9 cellular contexts compared by ENCODE assay signal in the genomic region with DNA sequence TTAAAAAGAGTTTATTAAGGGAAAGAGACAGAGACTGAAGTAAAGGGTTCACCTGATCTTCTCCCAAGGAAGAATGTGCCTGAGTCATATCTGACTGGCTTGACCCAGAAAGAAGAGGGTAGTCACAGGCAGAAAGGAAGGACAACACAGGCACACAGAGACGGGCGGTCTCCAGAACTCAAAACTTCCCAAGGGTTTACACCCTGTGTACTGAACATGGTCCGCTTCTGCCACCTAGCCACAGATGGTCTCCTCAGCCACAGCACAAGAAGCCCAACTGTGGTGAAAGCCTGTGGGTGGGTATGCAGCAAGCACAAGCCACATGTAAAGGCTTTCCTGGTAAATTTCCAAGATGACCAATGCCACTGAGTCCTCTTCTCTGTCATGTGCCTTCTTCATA. TPM values are rescaled to one million over a fixed set of nuclear protein-coding genes. Genes with fewer than 3 reads are reported as not detected.
DNase-seq lines count a peak whose midpoint lies in the region; ATAC-seq and TF ChIP-seq lines count a peak whose summit lies in the region.
"Had no signal": no experiment of that assay in that cellular context is flagged by ENCODE, and none has a peak within 500 bp of the region (broad histone marks: within the 10 kb centered on the region; RNA-seq: fewer than 3 reads in every experiment).

No MANE protein-coding gene starts in this region.

- CTCF ChIA-PET in activated CD4-positive, alpha-beta T cell treated with anti-CD3 and anti-CD28 coated beads, Interleukin-2, amount 10 ng/mL, durations not matched to agents 7 days and 5 days (lab: Charles Lee), result no interaction called here

- H3K4me1 Mint-ChIP-seq in activated CD4-positive, alpha-beta T cell treated with anti-CD3 and anti-CD28 coated beads, Interleukin-2, amount 10 ng/mL, durations not matched to agents 7 days and 5 days, result peaks cover 4% of the 10 kb centered on the region

- WGBS in heart right ventricle, 2 donors, result 72 to 74% methylated on average over 3 of the region's 3 CpGs

- intact Hi-C loops in Right ventricle myocardium superior (cut with DNase I) (no loop called here), cardiac septum (cut with DNase I) (no loop called here), heart right ventricle (cut with DNase I) (loop anchor here in 8 of 10 donors (5.0 to 10.0 kb wide), 7 partner anchors 125 to 1677 kb away; no protein-coding TSS in a partner anchor)

- H3K27me3 Mint-ChIP-seq in activated CD4-positive, alpha-beta T cell treated with anti-CD3 and anti-CD28 coated beads, Interleukin-2, amount 10 ng/mL, durations not matched to agents 7 days and 5 days, result no peaks in the 10 kb centered on the region

- peaks cover 0 to 10% (median 0%) of the 10 kb centered on the region in 9 donors for H3K4me1 ChIP-seq in heart right ventricle

- POLR2A ChIA-PET in activated CD4-positive, alpha-beta T cell treated with anti-CD3 and anti-CD28 coated beads, Interleukin-2, amount 10 ng/mL, durations not matched to agents 7 days and 5 days (lab: Charles Lee), result no interaction called here

- H3K4me3 Mint-ChIP-seq in activated CD4-positive, alpha-beta T cell treated with anti-CD3 and anti-CD28 coated beads, Interleukin-2, amount 10 ng/mL, durations not matched to agents 7 days and 5 days, result no peak overlapping the region

- H3K9me3 ChIP-seq in WERI-Rb-1 (ENCODE audit: severe bottlenecking) (peaks cover 3% of the 10 kb centered on the region), heart right ventricle (peaks cover 0 to 17% (median 0%) of the 10 kb centered on the region in 11 donors)

- H3K4me3 ChIP-seq in WERI-Rb-1 (ENCODE audit: low read depth, low read length) (no peak overlapping the region), heart right ventricle (no peak overlapping the region)

- H3K27ac Mint-ChIP-seq in activated CD4-positive, alpha-beta T cell treated with anti-CD3 and anti-CD28 coated beads, Interleukin-2, amount 10 ng/mL, durations not matched to agents 7 days and 5 days, result no peak overlapping the region

- H3K36me3 ChIP-seq in WERI-Rb-1, result no peaks in the 10 kb centered on the region
- H3K36me3 ChIP-seq in heart right ventricle, result no peaks in the 10 kb centered on the region

- H3K27ac ChIP-seq in WERI-Rb-1, result no peak overlapping the region
- H3K27ac ChIP-seq in heart right ventricle, result no peak overlapping the region

- H3K27me3 ChIP-seq in WERI-Rb-1 (ENCODE audit: insufficient read depth, low read depth, severe bottlenecking) (no peaks in the 10 kb centered on the region), heart right ventricle (no peaks in the 10 kb centered on the region)

- TF ChIP-seq CTCF in WERI-Rb-1 (IDR thresholded peaks at IDR 0.05; ENCODE audit: low read depth, low read length) (peak; percentile 47), heart right ventricle (IDR thresholded peaks at IDR 0.05) (peak in 6 of 9 donors; percentile 17 to 52 (median 40))

- peak; percentile 83 for ATAC-seq in Right ventricle myocardium superior (ENCODE audit: poor library complexity)
- peak in 7 of 8 donors; percentile 56 to 90 (median 75) for ATAC-seq in heart right ventricle
- ATAC-seq in HG03342 (IDR thresholded peaks at IDR 0.05; ENCODE audit: unreplicated experiment), result no peak

- H3K9me3 Mint-ChIP-seq in activated CD4-positive, alpha-beta T cell treated with anti-CD3 and anti-CD28 coated beads, Interleukin-2, amount 10 ng/mL, durations not matched to agents 7 days and 5 days, result peaks cover 2% of the 10 kb centered on the region

- DNase-seq in Right ventricle myocardium superior (no peak), cardiac septum (ENCODE audit: low spot score) (no peak), WERI-Rb-1 (peak; percentile 64), heart right ventricle (peak in 1 of 2 donors; percentile 25), T-helper 1 cell (no peak)
- DNase-seq in activated CD4-positive, alpha-beta T cell treated with anti-CD3 and anti-CD28 coated beads, Interleukin-2, amount 10 ng/mL, durations not matched to agents 7 days and 5 days, result no peak
- no peak for DNase-seq in activated CD4-positive, alpha-beta T cell treated with anti-CD3 and anti-CD28 coated beads for 4 hours

- H3K36me3 Mint-ChIP-seq in activated CD4-positive, alpha-beta T cell treated with anti-CD3 and anti-CD28 coated beads, Interleukin-2, amount 10 ng/mL, durations not matched to agents 7 days and 5 days (ENCODE audit: low read depth), result peaks cover 2% of the 10 kb centered on the region

RNA-seq across cellular contexts. Expression of a gene that starts 17.2 kb away (rescaled TPM):
- total RNA-seq in Right ventricle myocardium superior (0.40 TPM), cardiac septum (1.0 TPM), heart right ventricle (under 1 TPM; 0.19 to 0.81 (median 0.45) TPM)
- 1 to 10 TPM in 1 of 2 donors, under 1 TPM in 1; 0.42 to 1.9 TPM for polyA plus RNA-seq in heart right ventricle
- 1 to 10 TPM; 1.1 to 1.6 TPM for total RNA-seq in activated CD4-positive, alpha-beta T cell treated with anti-CD3 and anti-CD28 coated beads, Interleukin-2, amount 10 ng/mL, durations not matched to agents 7 days and 5 days

RNA-seq across cellular contexts. Expression of a gene that starts 20.4 kb away (rescaled TPM):
- total RNA-seq in Right ventricle myocardium superior (not detected), cardiac septum (not detected), heart right ventricle (not detected)
- not detected for polyA plus RNA-seq in heart right ventricle
- total RNA-seq in activated CD4-positive, alpha-beta T cell treated with anti-CD3 and anti-CD28 coated beads, Interleukin-2, amount 10 ng/mL, durations not matched to agents 7 days and 5 days, result not detected
- total RNA-seq: mononuclear cell had no signal

RNA-seq across cellular contexts. Expression of a gene that starts 31.2 kb away (rescaled TPM):
- total RNA-seq in Right ventricle myocardium superior (211 TPM), cardiac septum (174 TPM), heart right ventricle (100 to 1,000 TPM; 174 to 307 (median 224) TPM)
- polyA plus RNA-seq in heart right ventricle, result 100 to 1,000 TPM in 1 of 2 donors, 10 to 100 TPM in 1; 79.0 to 134 TPM
- total RNA-seq in activated CD4-positive, alpha-beta T cell treated with anti-CD3 and anti-CD28 coated beads, Interleukin-2, amount 10 ng/mL, durations not matched to agents 7 days and 5 days, result not detected
- total RNA-seq: mononuclear cell had no signal

RNA-seq across cellular contexts. Expression of a gene that starts 50.3 kb away (rescaled TPM):
- total RNA-seq in Right ventricle myocardium superior, result 19.7 TPM
- 15.4 TPM for total RNA-seq in cardiac septum
- 10 to 100 TPM; 13.7 to 24.7 (median 16.6) TPM for total RNA-seq in heart right ventricle
- polyA plus RNA-seq in heart right ventricle, result 10 to 100 TPM; 22.7 to 31.2 TPM
- total RNA-seq in activated CD4-positive, alpha-beta T cell treated with anti-CD3 and anti-CD28 coated beads, Interleukin-2, amount 10 ng/mL, durations not matched to agents 7 days and 5 days, result 10 to 100 TPM; 28.4 to 32.2 TPM

RNA-seq across cellular contexts. Expression of a gene that starts 50.9 kb away (rescaled TPM):
- 9.5 TPM for total RNA-seq in Right ventricle myocardium superior
- 12.9 TPM for total RNA-seq in cardiac septum
- total RNA-seq in heart right ventricle, result 10 to 100 TPM in 7 of 10 donors, 1 to 10 TPM in 3; 8.9 to 12.0 (median 10.5) TPM
- 1 to 10 TPM; 4.2 to 6.1 TPM for polyA plus RNA-seq in heart right ventricle
- total RNA-seq in activated CD4-positive, alpha-beta T cell treated with anti-CD3 and anti-CD28 coated beads, Interleukin-2, amount 10 ng/mL, durations not matched to agents 7 days and 5 days, result 10 to 100 TPM; 33.8 to 36.9 TPM

Comparison
In these comparisons a context has a peak if more than half of its experiments do, and no peak if none do; other contexts are left out.
1. intact Hi-C loops: an anchor here in heart right ventricle (5.0 to 10.0 kb wide); none called in Right ventricle myocardium superior and cardiac septum.
2. RNA of a gene that starts 31.2 kb away (total RNA-seq): 174 to 307 TPM in heart right ventricle, 211 TPM in Right ventricle myocardium superior (single experiment) and 174 TPM in cardiac septum (single experiment); not detected in activated CD4-positive, alpha-beta T cell treated with anti-CD3 and anti-CD28 coated beads, Interleukin-2, amount 10 ng/mL, durations not matched to agents 7 days and 5 days; every median in the first group is over 100 times any median in the second.